In genomic region chr1:32605711-32606424, GRCh38 we compare ENCODE assay signal across 28 cellular contexts.
"Had no signal": no experiment of that assay in that cellular context is flagged by ENCODE, and none has a peak within 500 bp of the region (broad histone marks: within the 10 kb centered on the region; RNA-seq: fewer than 3 reads in every experiment).

No MANE protein-coding gene starts in this region.

- ATAC-seq: activated CD4-positive, alpha-beta T cell treated with anti-CD3 and anti-CD28 coated beads for 36 hours; activated CD8-positive, alpha-beta memory T cell treated with anti-CD3 and anti-CD28 coated beads, Interleukin-2, amount 10 ng/mL, durations not matched to agents 7 days and 5 days; activated CD8-positive, alpha-beta T cell treated with anti-CD3 and anti-CD28 coated beads, Interleukin-2, amount 10 ng/mL, durations not matched to agents 7 days and 5 days; activated naive CD4-positive, alpha-beta T cell treated with anti-CD3 and anti-CD28 coated beads, Interleukin-2, amount 50 U/mL, for 72 hours; esophagus mucosa; T-helper 17 cell had no signal

- DNase-seq: activated CD4-positive, alpha-beta memory T cell treated with anti-CD3 and anti-CD28 coated beads for 36 hours; activated CD4-positive, alpha-beta T cell treated with anti-CD3 and anti-CD28 coated beads for 36 hours; activated CD4-positive, alpha-beta T cell treated with anti-CD3 and anti-CD28 coated beads, Interleukin-2, amount 10 ng/mL, durations not matched to agents 24 days and 14 days; activated CD4-positive, CD25-positive, alpha-beta regulatory T cell; activated CD4-positive, CD25-positive, alpha-beta regulatory T cell treated with anti-CD3 and anti-CD28 coated beads, Interleukin-2, amount 50 U/mL, for 72 hours; activated CD8-positive, alpha-beta memory T cell treated with anti-CD3 and anti-CD28 coated beads, Interleukin-2, amount 10 ng/mL, durations not matched to agents 7 days and 5 days; activated CD8-positive, alpha-beta memory T cell treated with anti-CD3 and anti-CD28 coated beads, Interleukin-2, amount 50 U/mL, for 4 hours; activated CD8-positive, alpha-beta T cell treated with anti-CD3 and anti-CD28 coated beads, Interleukin-2, amount 10 ng/mL, durations not matched to agents 7 days and 5 days; activated gamma-delta T cell; activated naive CD4-positive, alpha-beta T cell; activated naive CD4-positive, alpha-beta T cell treated with anti-CD3 and anti-CD28 coated beads, Interleukin-2, amount 10 ng/mL, durations not matched to agents 7 days and 5 days; activated naive CD8-positive, alpha-beta T cell treated with anti-CD3 and anti-CD28 coated beads, Interleukin-2, amount 10 ng/mL, durations not matched to agents 7 days and 5 days; activated T-cell treated with anti-CD3 and anti-CD28 coated beads, Interleukin-2, amount 50 U/mL, for 1 hour; activated T-cell treated with anti-CD3 and anti-CD28 coated beads, Interleukin-2, amount 50 U/mL, for 48 hours; dorsolateral prefrontal cortex; effector memory CD4-positive, alpha-beta T cell; endodermal cell; foreskin fibroblast; head of caudate nucleus; T-helper 1 cell; T1000 had no signal

- H3K36me3 ChIP-seq: breast epithelium had no signal

- H3K9me3 ChIP-seq: ascending aorta, breast epithelium had no signal

- H3K27ac ChIP-seq: ascending aorta, breast epithelium, coronary artery, dorsolateral prefrontal cortex had no signal

- H3K27me3 ChIP-seq: ascending aorta, breast epithelium, dorsolateral prefrontal cortex had no signal

- FAIRE-seq: frontal cortex had no signal

- H3K4me1 ChIP-seq: ascending aorta, breast epithelium had no signal

- H3K4me3 ChIP-seq: ascending aorta, breast epithelium, coronary artery, dorsolateral prefrontal cortex had no signal
